In genomic region chr1:35692310-35692709, GRCh38 we compare ENCODE assay signal across 37 cellular contexts.
"Had no signal": no experiment of that assay in that cellular context is flagged by ENCODE, and none has a peak within 500 bp of the region (broad histone marks: within the 10 kb centered on the region; RNA-seq: fewer than 3 reads in every experiment).

No MANE protein-coding gene starts in this region.

- H3K27ac ChIP-seq: adrenal gland, body of pancreas, cardiac muscle cell, colonic mucosa, epithelial cell of prostate, esophagus squamous epithelium, gastroesophageal sphincter, heart right ventricle, hepatocyte, VCaP had no signal

- H3K9me3 Mint-ChIP-seq: activated B cell treated with CpG ODN at 0.5 μM for 24 hours; activated CD8-positive, alpha-beta T cell treated with anti-CD3 and anti-CD28 coated beads for 36 hours; activated naive CD4-positive, alpha-beta T cell treated with anti-CD3 and anti-CD28 coated beads for 36 hours; activated naive CD4-positive, alpha-beta T cell treated with anti-CD3 and anti-CD28 coated beads, Interleukin-2, amount 50 U/mL, for 24 hours; activated naive CD8-positive, alpha-beta T cell treated with anti-CD3 and anti-CD28 coated beads for 36 hours; activated naive CD8-positive, alpha-beta T cell treated with anti-CD3 and anti-CD28 coated beads, Interleukin-2, amount 50 U/mL, for 24 hours; activated T-helper 1 cell treated with anti-CD3 and anti-CD28 coated beads, Interleukin-12 subunit alpha, Interleukin-12 subunit beta, Interleukin-2, Interleukin-4 antibody, amounts not matched to agents 30 ng/mL and 10 ng/mL and 1 ng/mL, durations not matched to agents 14 hours and 24 hours and 36 hours; activated T-helper 2 cell treated with anti-CD3 and anti-CD28 coated beads, Interferon-gamma antibody, Interleukin-2, Interleukin-4, amounts not matched to agents 10 μg/mL and 5 μg/mL and 100 μg/mL, durations not matched to agents 14 hours and 24 hours and 36 hours; T-helper 2 cell treated with Interferon-gamma antibody and Interleukin-4, amounts not matched to agents 5 μg/mL and 100 μg/mL, for 36 hours had no signal

- H3K36me3 Mint-ChIP-seq: activated naive CD4-positive, alpha-beta T cell treated with anti-CD3 and anti-CD28 coated beads, Interleukin-2, amount 50 U/mL, for 24 hours; activated naive CD8-positive, alpha-beta T cell treated with anti-CD3 and anti-CD28 coated beads for 36 hours had no signal

- H3K4me1 Mint-ChIP-seq: activated B cell treated with CpG ODN at 0.5 μM for 24 hours; activated naive CD4-positive, alpha-beta T cell treated with anti-CD3 and anti-CD28 coated beads, Interleukin-2, amount 50 U/mL, for 24 hours; activated naive CD8-positive, alpha-beta T cell treated with anti-CD3 and anti-CD28 coated beads for 36 hours; activated naive CD8-positive, alpha-beta T cell treated with anti-CD3 and anti-CD28 coated beads, Interleukin-2, amount 50 U/mL, for 24 hours had no signal

- ATAC-seq: activated CD4-positive, CD25-positive, alpha-beta regulatory T cell treated with anti-CD3 and anti-CD28 coated beads, Interleukin-2, amount 50 U/mL, for 24 hours; activated CD8-positive, alpha-beta T cell treated with anti-CD3 and anti-CD28 coated beads for 36 hours; activated naive CD8-positive, alpha-beta T cell treated with anti-CD3 and anti-CD28 coated beads, Interleukin-2, amount 50 U/mL, for 24 hours; body of pancreas; gastroesophageal sphincter; heart right ventricle had no signal

- H3K4me2 ChIP-seq: hepatocyte had no signal

- H3K9me3 ChIP-seq: adrenal gland, body of pancreas, colonic mucosa, esophagus squamous epithelium, gastroesophageal sphincter, heart right ventricle had no signal

- H3K4me3 Mint-ChIP-seq: activated B cell treated with CpG ODN at 0.5 μM for 24 hours; activated CD8-positive, alpha-beta T cell treated with anti-CD3 and anti-CD28 coated beads for 36 hours; activated naive CD4-positive, alpha-beta T cell treated with anti-CD3 and anti-CD28 coated beads for 36 hours; activated naive CD4-positive, alpha-beta T cell treated with anti-CD3 and anti-CD28 coated beads, Interleukin-2, amount 50 U/mL, for 24 hours; activated naive CD8-positive, alpha-beta T cell treated with anti-CD3 and anti-CD28 coated beads for 36 hours; activated naive CD8-positive, alpha-beta T cell treated with anti-CD3 and anti-CD28 coated beads, Interleukin-2, amount 50 U/mL, for 24 hours; activated T-helper 1 cell treated with anti-CD3 and anti-CD28 coated beads, Interleukin-12 subunit alpha, Interleukin-12 subunit beta, Interleukin-2, Interleukin-4 antibody, amounts not matched to agents 30 ng/mL and 10 ng/mL and 1 ng/mL, durations not matched to agents 14 hours and 24 hours and 36 hours; T-helper 2 cell treated with Interferon-gamma antibody and Interleukin-4, amounts not matched to agents 5 μg/mL and 100 μg/mL, for 36 hours had no signal

- H3K4me3 ChIP-seq: adrenal gland, body of pancreas, cardiac muscle cell, colonic mucosa, esophagus squamous epithelium, gastroesophageal sphincter, heart right ventricle, hepatocyte had no signal

- FAIRE-seq: endometrium, endothelial cell of umbilical vein had no signal

- H3K36me3 ChIP-seq: adrenal gland, cardiac muscle cell, colonic mucosa, esophagus squamous epithelium, gastroesophageal sphincter, heart right ventricle had no signal

- H2AFZ ChIP-seq: hepatocyte had no signal

- H3K4me1 ChIP-seq: adrenal gland, body of pancreas, colonic mucosa, esophagus squamous epithelium, gastroesophageal sphincter, heart right ventricle had no signal

- H3K27ac Mint-ChIP-seq: activated B cell treated with CpG ODN at 0.5 μM for 24 hours; activated CD8-positive, alpha-beta T cell treated with anti-CD3 and anti-CD28 coated beads for 36 hours; activated naive CD4-positive, alpha-beta T cell treated with anti-CD3 and anti-CD28 coated beads for 36 hours; activated naive CD4-positive, alpha-beta T cell treated with anti-CD3 and anti-CD28 coated beads, Interleukin-2, amount 50 U/mL, for 24 hours; activated naive CD8-positive, alpha-beta T cell treated with anti-CD3 and anti-CD28 coated beads for 36 hours; activated naive CD8-positive, alpha-beta T cell treated with anti-CD3 and anti-CD28 coated beads, Interleukin-2, amount 50 U/mL, for 24 hours; activated T-helper 1 cell treated with anti-CD3 and anti-CD28 coated beads, Interleukin-12 subunit alpha, Interleukin-12 subunit beta, Interleukin-2, Interleukin-4 antibody, amounts not matched to agents 30 ng/mL and 10 ng/mL and 1 ng/mL, durations not matched to agents 14 hours and 24 hours and 36 hours; activated T-helper 2 cell treated with anti-CD3 and anti-CD28 coated beads, Interferon-gamma antibody, Interleukin-2, Interleukin-4, amounts not matched to agents 10 μg/mL and 5 μg/mL and 100 μg/mL, durations not matched to agents 14 hours and 24 hours and 36 hours; T-helper 2 cell treated with Interferon-gamma antibody and Interleukin-4, amounts not matched to agents 5 μg/mL and 100 μg/mL, for 36 hours had no signal

- H3K27me3 ChIP-seq: adrenal gland, body of pancreas, colonic mucosa had no signal

- H3K79me2 ChIP-seq: hepatocyte had no signal

- DNase-seq: activated B cell treated with CpG ODN at 0.5 μM for 24 hours; activated CD4-positive, alpha-beta T cell treated with anti-CD3 and anti-CD28 coated beads for 48 hours; activated CD4-positive, alpha-beta T cell treated with anti-CD3 and anti-CD28 coated beads, Interleukin-2, amount 50 U/mL, for 1 hour; activated CD4-positive, alpha-beta T cell treated with anti-CD3 and anti-CD28 coated beads, Interleukin-2, amount 50 U/mL, for 48 hours; activated CD8-positive, alpha-beta memory T cell treated with anti-CD3 and anti-CD28 coated beads for 24 hours; activated CD8-positive, alpha-beta memory T cell treated with anti-CD3 and anti-CD28 coated beads, Interleukin-2, amount 50 U/mL, for 4 hours; activated CD8-positive, alpha-beta T cell treated with anti-CD3 and anti-CD28 coated beads for 36 hours; activated effector memory CD4-positive, alpha-beta T cell treated with anti-CD3 and anti-CD28 coated beads, Interleukin-2, amount 50 U/mL, for 16 hours; activated naive CD4-positive, alpha-beta T cell treated with anti-CD3 and anti-CD28 coated beads for 36 hours; activated naive CD8-positive, alpha-beta T cell treated with anti-CD3 and anti-CD28 coated beads for 36 hours; activated naive CD8-positive, alpha-beta T cell treated with anti-CD3 and anti-CD28 coated beads, Interleukin-2, amount 50 U/mL, for 24 hours; activated T-cell treated with anti-CD3 and anti-CD28 coated beads, Interleukin-2, amount 50 U/mL, for 1 hour; activated T-cell treated with anti-CD3 and anti-CD28 coated beads, Interleukin-2, amount 50 U/mL, for 48 hours; adrenal gland; amygdala; aorta; body of pancreas; central memory CD4-positive, alpha-beta T cell; cerebellar nuclear complex; colonic mucosa; effector CD8-positive, alpha-beta T cell; esophagus squamous epithelium; foreskin melanocyte; heart right ventricle; T1000 had no signal
